23 cellular contexts compared by ENCODE assay signal in the genomic region with DNA sequence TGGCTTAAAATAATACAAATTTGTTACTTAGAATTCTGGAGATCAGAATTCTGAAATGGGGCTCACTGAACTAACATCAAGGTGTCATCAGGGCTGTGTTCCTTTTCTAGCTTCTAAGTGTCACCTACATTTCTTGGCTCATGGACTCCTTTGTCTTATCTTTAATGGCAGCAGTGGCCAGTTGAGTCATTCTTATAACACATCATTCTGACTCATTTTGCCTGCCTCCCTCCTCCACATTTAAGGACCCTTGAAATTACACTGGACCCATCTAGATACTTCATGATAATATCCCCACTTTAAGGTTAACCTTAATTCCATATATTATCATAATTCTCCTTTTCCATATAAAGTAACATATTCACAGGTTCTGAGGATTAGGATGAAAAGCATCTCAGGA.
A peak's percentile ranks its signal among the peaks of the same experiment; 100 is the strongest.
DNase-seq lines count a peak whose midpoint lies in the region; ATAC-seq, FAIRE-seq and TF ChIP-seq lines count a peak whose summit lies in the region.
"Had no signal": no experiment of that assay in that cellular context is flagged by ENCODE, and none has a peak within 500 bp of the region (broad histone marks: within the 10 kb centered on the region; RNA-seq: fewer than 3 reads in every experiment).

No MANE protein-coding gene starts in this region.

- no peak overlapping the region for H3K9ac ChIP-seq in HCT116 (ENCODE audit: low read length)
- H3K9ac ChIP-seq: BLaER1 had no signal

- H3K79me2 ChIP-seq in HCT116 (ENCODE audit: insufficient read depth, low read length), result no peaks in the 10 kb centered on the region

- BruUV-seq in HCT116 (replicated peaks; lab: Mats Ljungman, UMichigan), result no TSS peak

- no peaks in the 10 kb centered on the region for H3K36me3 ChIP-seq in HCT116 (ENCODE audit: control insufficient read depth in 1 of 2, insufficient read depth in 2 of 2, low read length in 2 of 2)
- H3K36me3 ChIP-seq: BE2C, BLaER1 had no signal

- H3K9me2 ChIP-seq in HCT116 (ENCODE audit: insufficient read depth), result no peaks in the 10 kb centered on the region

- FAIRE-seq in A549 (lab: Jason Lieb, UNC), result peak; percentile 28
- no peak for FAIRE-seq in urothelium cell line (lab: Jason Lieb, UNC)
- FAIRE-seq: G401.6, GM12891 had no signal

- H4K20me1 ChIP-seq in HCT116 (ENCODE audit: insufficient read depth), result no peaks in the 10 kb centered on the region
- H4K20me1 ChIP-seq: BLaER1 had no signal

- no peaks in the 10 kb centered on the region for H3K27me3 ChIP-seq in HCT116 (ENCODE audit: insufficient read depth, low read length)
- H3K27me3 ChIP-seq: BE2C had no signal

- TF ChIP-seq POLR2A in A549 (IDR thresholded peaks at IDR 0.05; ENCODE audit: low read length), result no peak
- TF ChIP-seq POLR2A in HCT116 (IDR thresholded peaks at IDR 0.05; ENCODE audit: borderline replicate concordance, extremely low read depth, insufficient read depth, insufficient read length), result no peak

- H3K4me3 ChIP-seq in A549 (no peak overlapping the region), HCT116 (replicated peaks in 1 of 2; ENCODE audit: low read depth in 1 of 2, low read length in 2 of 2) (no peak overlapping the region)
- H3K4me3 ChIP-seq: BLaER1 had no signal

- CTCF ChIA-PET in A549 (lab: Yijun Ruan, JAX) (no interaction called here), HCT116 (lab: Charles Lee) (no interaction called here)

- DNase-seq in A549 (ENCODE audit: low read depth in 1 of 2, low spot score in 1 of 2), result no peak
- no peak for DNase-seq in HCT116 (ENCODE audit: low read depth, low spot score)
- peak; percentile 1 for DNase-seq in OCI-M1 (lab: John Stamatoyannopoulos, UW)
- DNase-seq in hypothalamus (lab: John Stamatoyannopoulos, UW), result no peak
- DNase-seq in urothelium cell line (ENCODE audit: low spot score), result no peak
- DNase-seq: ACHN; BE2C; C1 segment of cervical spinal cord; CD4-positive, alpha-beta memory T cell; CD4-positive, CD25-positive, alpha-beta regulatory T cell; CD8-positive, alpha-beta memory T cell; COR-L47; DMS 273 treated with DMSO at 0.1 percent for 48 hours; DMS153; DMS53; DMS79; DND-41; GF-D8 had no signal

- no peak for ATAC-seq in A549
- ATAC-seq in HCT116, result no peak
- ATAC-seq in GM19397 (IDR thresholded peaks at IDR 0.05; ENCODE audit: unreplicated experiment), result no peak

- intact Hi-C loops in HCT116 (cut with micrococcal nuclease), result no loop called here

- POLR2A ChIA-PET in A549 (lab: Yijun Ruan, JAX), result no interaction called here
- POLR2A ChIA-PET in HCT116 (lab: Charles Lee), result no interaction called here

- no peak overlapping the region for H2AFZ ChIP-seq in HCT116 (ENCODE audit: low read depth, low read length, poor library complexity, severe bottlenecking)

- H3K4me2 ChIP-seq in A549, result no peak overlapping the region
- H3K4me2 ChIP-seq in HCT116 (ENCODE audit: low read length), result peak overlapping the region; percentile 25; the same call in 1 of the 2 replicates
- H3K4me2 ChIP-seq: BLaER1 had no signal

- H3K9me3 ChIP-seq in A549 (no peaks in the 10 kb centered on the region), HCT116 (ENCODE audit: control insufficient read depth in 1 of 2, insufficient read depth in 1 of 2, low read depth in 1 of 2, low read length in 2 of 2) (no peaks in the 10 kb centered on the region)
- H3K9me3 ChIP-seq: BE2C had no signal

- H3K27ac ChIP-seq in A549, result no peak overlapping the region
- no peak overlapping the region for H3K27ac ChIP-seq in HCT116 (ENCODE audit: low read depth, low read length)
- H3K27ac ChIP-seq: 22Rv1, BLaER1 had no signal

- no peak for TF ChIP-seq EP300 in A549 (IDR thresholded peaks at IDR 0.05)

- RAD21 ChIA-PET in HCT116 (lab: Charles Lee; ENCODE audit: low non-redundant PET in 1 of 2, low total read pairs in 2 of 2, uncharacterized antibody in 2 of 2, unreplicated experiment in 2 of 2), result no interaction called here

- no peak for TF ChIP-seq RAD21 in A549 (conservative IDR thresholded peaks at IDR 0.05 in 1 of 2, IDR thresholded peaks at IDR 0.05 in 1 of 2)
- TF ChIP-seq RAD21 in HCT116 (IDR thresholded peaks at IDR 0.05; ENCODE audit: low read depth), result no peak

- no peak for TF ChIP-seq CTCF in A549 (IDR thresholded peaks at IDR 0.05)
- TF ChIP-seq CTCF in HCT116 (IDR thresholded peaks at IDR 0.05 in 2 of 3, conservative IDR thresholded peaks at IDR 0.05 in 1 of 3; ENCODE audit: borderline replicate concordance in 1 of 3, insufficient read depth in 1 of 3, low read depth in 2 of 3, low read length in 2 of 3), result no peak

- no peaks in the 10 kb centered on the region for H3K4me1 ChIP-seq in A549
- H3K4me1 ChIP-seq in HCT116 (ENCODE audit: control insufficient read depth in 1 of 2, insufficient read depth in 2 of 2, low read length in 2 of 2), result peaks cover 3 to 46% of the 10 kb centered on the region in 2 experiments; a peak in 3 of 4 replicates
- H3K4me1 ChIP-seq: BE2C, BLaER1 had no signal

TF ChIP-seq in A549, 52 proteins besides CTCF, POLR2A, EP300 and RAD21:
- TF ChIP-seq FOXS1 (CRISPR knock-in tag; IDR thresholded peaks at IDR 0.05) (no peak), SREBF2 (IDR thresholded peaks at IDR 0.05) (no peak), GATA3 (IDR thresholded peaks at IDR 0.05; ENCODE audit: borderline replicate concordance) (no peak), NPAS2 (CRISPR knock-in tag; IDR thresholded peaks at IDR 0.05; ENCODE audit: borderline replicate concordance) (no peak), FOSB (CRISPR knock-in tag; IDR thresholded peaks at IDR 0.05) (no peak), CHD2 (IDR thresholded peaks at IDR 0.05; ENCODE audit: low read length, partially characterized antibody) (no peak)
- TF ChIP-seq, protein P1, sequence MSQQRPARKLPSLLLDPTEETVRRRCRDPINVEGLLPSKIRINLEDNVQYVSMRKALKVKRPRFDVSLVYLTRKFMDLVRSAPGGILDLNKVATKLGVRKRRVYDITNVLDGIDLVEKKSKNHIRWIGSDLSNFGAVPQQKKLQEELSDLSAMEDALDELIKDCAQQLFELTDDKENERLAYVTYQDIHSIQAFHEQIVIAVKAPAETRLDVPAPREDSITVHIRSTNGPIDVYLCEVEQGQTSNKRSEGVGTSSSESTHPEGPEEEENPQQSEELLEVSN (IDR thresholded peaks at IDR 0.05; ENCODE audit: borderline replicate concordance, low read depth), result no peak

TF ChIP-seq in HCT116, 20 proteins besides CTCF, POLR2A, EP300 and RAD21:
- TF ChIP-seq FOSL1 (IDR thresholded peaks at IDR 0.05; ENCODE audit: low read depth) (peak; percentile 50; the same call in 1 of the 2 replicates), EZH2 (IDR thresholded peaks at IDR 0.05) (no peak)
